Comparison of ENCODE assay signal across 1 cellular context in the genomic region with DNA sequence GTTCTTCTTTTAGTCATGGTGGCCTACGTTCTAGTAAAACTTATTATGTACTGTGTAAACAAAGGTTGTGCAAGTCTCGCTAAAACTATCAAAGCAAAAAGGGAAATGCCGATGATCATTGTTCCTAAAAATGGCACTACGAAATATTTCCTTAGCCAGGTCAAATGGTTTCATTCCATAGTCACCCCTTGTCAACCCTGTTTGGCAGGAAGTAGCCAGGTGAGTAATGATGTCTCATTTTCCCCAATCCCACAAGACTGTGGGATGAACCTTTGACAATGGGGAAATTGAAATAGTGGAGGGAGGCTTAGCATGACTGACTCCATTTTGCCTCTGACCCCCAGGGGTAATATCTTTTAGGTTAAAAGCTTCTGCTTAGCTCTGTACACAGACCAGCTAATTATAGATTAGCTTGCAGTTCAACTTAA.
A peak's percentile ranks its signal among the peaks of the same experiment; 100 is the strongest.
TF ChIP-seq lines count a peak whose summit lies in the region.

No MANE protein-coding gene starts in this region.

TF ChIP-seq in IMR-90, 13 proteins besides CTCF, POLR2A, EP300 and RAD21:
- TF ChIP-seq MAFK (IDR thresholded peaks at IDR 0.05; ENCODE audit: low read depth, low read length) (no peak), MAZ (IDR thresholded peaks at IDR 0.05; ENCODE audit: borderline replicate concordance, low read depth, low read length) (0 out of 2 replicates have a peak, but pooled peaks have one; percentile 10), CEBPB (IDR thresholded peaks at IDR 0.05; ENCODE audit: low read depth, low read length) (peak; percentile 96)
TF ChIP-seq in IMR-90: peak in this region for 2.
